ENCODE assay signal across 8 cellular contexts in the genomic region with DNA sequence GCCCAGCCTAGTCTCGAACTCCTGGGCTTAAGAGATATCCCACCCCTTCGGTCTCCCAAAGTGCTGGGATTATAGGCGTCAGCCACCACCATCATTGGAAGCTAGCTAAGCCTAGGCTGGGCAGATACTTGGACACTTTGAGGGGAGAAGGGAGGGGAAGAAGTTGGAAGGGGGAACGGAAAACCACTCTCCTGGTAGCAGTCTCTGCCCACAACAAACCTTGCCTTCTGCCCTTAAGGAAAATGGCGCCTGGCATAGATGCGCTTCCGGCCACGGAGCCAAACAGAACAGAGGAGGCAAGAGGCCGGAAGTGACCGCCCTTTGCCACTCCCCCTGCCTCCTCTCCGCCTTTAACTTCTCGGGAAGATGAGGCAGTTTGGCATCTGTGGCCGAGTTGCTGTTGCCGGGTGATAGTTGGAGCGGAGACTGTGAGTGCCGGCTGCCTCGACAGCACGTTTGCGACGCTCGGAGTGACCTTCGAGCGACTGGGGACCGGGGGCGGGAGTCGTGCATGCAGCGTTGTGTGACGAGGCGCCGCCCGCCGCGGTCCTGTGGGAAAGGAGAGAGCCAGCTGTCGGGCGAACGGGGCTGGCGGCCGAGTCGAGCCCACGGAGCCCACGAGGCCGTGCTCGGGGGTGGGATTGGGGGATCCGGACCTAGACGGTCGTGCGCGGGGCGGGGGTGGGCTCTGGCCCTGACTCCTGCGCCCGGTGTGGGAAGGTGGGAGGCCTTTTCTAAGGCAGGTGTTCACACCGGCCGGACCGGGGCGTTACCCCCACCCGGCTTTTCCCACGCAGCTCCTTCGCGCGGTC. TPM values are rescaled to one million over a fixed set of nuclear protein-coding genes. Genes with fewer than 3 reads are reported as not detected.
DNase-seq lines count a peak whose midpoint lies in the region; TF ChIP-seq lines count a peak whose summit lies in the region.

Gene MFN1 (plus strand): TSS at position 327 of the 812 bp plus-strand sequence. CDS start 1,143 bp downstream, outside the sequence.

- H3K9me3 ChIP-seq in effector memory CD4-positive, alpha-beta T cell (ENCODE audit: control insufficient read depth, low read length) = no peaks in the 10 kb centered on the region

- DNase-seq in CMK (ENCODE audit: low read depth) (peak; percentile 61), GM20000 (ENCODE audit: low spot score) (peak; percentile 90), HT-29 (ENCODE audit: low spot score) (peak; percentile 96), NOMO-1 (lab: John Stamatoyannopoulos, UW; ENCODE audit: unreplicated experiment in 2 of 2) (peak; percentile 98 to 99), lung microvascular endothelial cell (ENCODE audit: low read depth in 2 of 2) (peak; percentile 95)
- DNase-seq in effector memory CD4-positive, alpha-beta T cell = peak; percentile 78 to 86 (median 82)
- DNase-seq in stimulated activated CD4-positive, alpha-beta T cell treated with anti-CD3 and anti-CD28 coated beads, TNF-alpha, amount 100 ng/mL, for 48 hours (ENCODE audit: low read depth in 3 of 3) = peak; percentile 74 to 86 (median 79)

- H3K4me3 ChIP-seq in effector memory CD4-positive, alpha-beta T cell (ENCODE audit: insufficient read depth, low read depth, low read length, poor library complexity, severe bottlenecking) = peak within 1 kb of the TSS; percentile 88

- H3K4me1 ChIP-seq in effector memory CD4-positive, alpha-beta T cell (ENCODE audit: control insufficient read depth, insufficient read depth, low read length, poor library complexity, severe bottlenecking) = peaks cover 5% of the 10 kb centered on the region

- H3K36me3 ChIP-seq in effector memory CD4-positive, alpha-beta T cell (ENCODE audit: control insufficient read depth, insufficient read depth, low read length) = peaks cover 12% of the 10 kb centered on the region

- TF ChIP-seq CTCF in GM20000 (IDR thresholded peaks at IDR 0.05; ENCODE audit: extremely low read depth, missing control alignments) = no peak

- peak within 1 kb of the TSS; percentile 65 for H3K27ac ChIP-seq in effector memory CD4-positive, alpha-beta T cell (ENCODE audit: insufficient read depth, low read length, poor library complexity, severe bottlenecking)

- CTCF ChIA-PET in activated CD8-positive, alpha-beta memory T cell treated with anti-CD3 and anti-CD28 coated beads for 36 hours (lab: Charles Lee) = interaction anchor here (0.6 to 1.2 kb wide), 2 partner anchors 310 to 1699 kb away, joined by 3 to 5 read pairs; no protein-coding TSS in a partner anchor

- no peaks in the 10 kb centered on the region for H3K27me3 ChIP-seq in effector memory CD4-positive, alpha-beta T cell (replicated peaks; ENCODE audit: control insufficient read depth, insufficient read depth, low read length, poor library complexity, severe bottlenecking)

- POLR2A ChIA-PET in activated CD8-positive, alpha-beta memory T cell treated with anti-CD3 and anti-CD28 coated beads for 36 hours (lab: Charles Lee) = interaction anchor here (0.6 to 0.8 kb wide), 4 partner anchors 23 to 277 kb away, joined by 3 to 5 read pairs (median 4); partner anchors contain the start of gene ACTL6A

RNA-seq across cellular contexts. Expression of gene MFN1, which starts in this region (rescaled TPM):
- 19.5 and 21.9 TPM in 2 replicates for total RNA-seq in HT-29 (2014; rRNA removed; shearing (Covaris generic))
- 10 to 100 TPM; 32.7 to 33.7 TPM for total RNA-seq in activated CD8-positive, alpha-beta memory T cell treated with anti-CD3 and anti-CD28 coated beads for 36 hours
- total RNA-seq in lung microvascular endothelial cell = 29.0 and 33.5 TPM in 2 replicates

Comparison
In these comparisons a context has a peak if more than half of its experiments do, and no peak if none do; other contexts are left out.
1. Peak in every context shown above with its lines: DNase-seq, H3K4me3 ChIP-seq and H3K27ac ChIP-seq.